In the genomic region with DNA sequence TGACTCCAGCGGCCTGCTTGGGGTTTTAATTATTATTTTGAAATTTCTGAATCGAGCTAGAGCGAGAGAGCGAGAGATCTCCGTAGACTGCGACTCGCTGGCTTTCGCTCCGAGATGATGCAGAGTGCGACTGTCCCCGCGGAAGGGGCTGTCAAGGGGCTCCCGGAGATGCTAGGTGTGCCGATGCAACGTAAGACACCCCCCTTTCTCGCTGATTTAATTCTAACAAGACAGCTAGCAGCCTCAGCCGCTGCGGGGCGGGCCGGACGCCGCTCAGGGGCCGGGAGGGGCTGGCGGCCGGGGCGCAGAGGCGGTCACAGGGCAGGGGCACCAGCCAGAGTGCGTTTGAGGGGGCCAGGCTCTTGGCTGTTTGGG, we compare ENCODE assay signal across 8 cellular contexts. TPM values are rescaled to one million over a fixed set of nuclear protein-coding genes. Genes with fewer than 3 reads are reported as not detected.
A peak's percentile ranks its signal among the peaks of the same experiment; 100 is the strongest.
DNase-seq lines count a peak whose midpoint lies in the region; ATAC-seq and TF ChIP-seq lines count a peak whose summit lies in the region.

No MANE protein-coding gene starts in this region.

- peak overlapping the region; percentile 23; the same call in 1 of the 2 replicates for H3K9ac ChIP-seq in IMR-90 (ENCODE audit: low read depth, low read length)

- H3K36me3 Mint-ChIP-seq in Caco-2 (ENCODE audit: insufficient read depth, unreplicated experiment), result no peaks in the 10 kb centered on the region
- no peaks in the 10 kb centered on the region for H3K36me3 Mint-ChIP-seq in nephron (ENCODE audit: low read depth)

- peak overlapping the region; percentile 99 for H3K4me2 ChIP-seq in IMR-90 (ENCODE audit: low read depth, low read length)

- H3K4me3 Mint-ChIP-seq in Caco-2 (ENCODE audit: unreplicated experiment), result peak overlapping the region; percentile 79
- H3K4me3 Mint-ChIP-seq in nephron, result peak overlapping the region; percentile 76 to 78 (median 77)

- H3K4me1 Mint-ChIP-seq in Caco-2 (ENCODE audit: low read depth, unreplicated experiment) (no peaks in the 10 kb centered on the region), nephron (peaks cover 26% of the 10 kb centered on the region)

- no peak overlapping the region for H3K23ac ChIP-seq in IMR-90 (ENCODE audit: low read depth, low read length)

- BruUV-seq in Caco-2 (replicated peaks; lab: Mats Ljungman, UMichigan), result no TSS peak
- no TSS peak for BruUV-seq in IMR-90 (replicated peaks; lab: Mats Ljungman, UMichigan)

- no peak overlapping the region for H4K91ac ChIP-seq in IMR-90 (ENCODE audit: insufficient read depth, low read depth, low read length)

- peaks cover 17% of the 10 kb centered on the region for H3K27me3 Mint-ChIP-seq in Caco-2 (ENCODE audit: insufficient read depth, unreplicated experiment)
- peaks cover 97% of the 10 kb centered on the region for H3K27me3 Mint-ChIP-seq in nephron (ENCODE audit: low read depth)

- H3K4me3 ChIP-seq in Caco-2 (ENCODE audit: low read depth, low read length) (peak overlapping the region; percentile 60), IMR-90 (ENCODE audit: insufficient read depth, low read depth, low read length) (peak overlapping the region; percentile 64), breast epithelium (peak overlapping the region; percentile 50 to 72 (median 52))

- peaks cover 6% of the 10 kb centered on the region; the same call in 1 of the 2 replicates for H3K4me1 ChIP-seq in Caco-2
- H3K4me1 ChIP-seq in IMR-90 (ENCODE audit: control insufficient read depth, insufficient read depth, low read length), result no peaks in the 10 kb centered on the region; the same call in 1 of the 2 replicates
- H3K4me1 ChIP-seq in breast epithelium, result peaks cover 16 to 24% of the 10 kb centered on the region in 2 donors

- H3K27me3 ChIP-seq in Caco-2 (replicated peaks; ENCODE audit: control insufficient read depth, insufficient read depth, low read length) (peaks cover 12% of the 10 kb centered on the region), IMR-90 (ENCODE audit: control insufficient read depth, insufficient read depth, low read length) (peaks cover 78% of the 10 kb centered on the region), breast epithelium (peaks cover 19 to 94% of the 10 kb centered on the region in 2 donors)

- H3K9me3 Mint-ChIP-seq in Caco-2 (ENCODE audit: unreplicated experiment), result no peaks in the 10 kb centered on the region
- no peaks in the 10 kb centered on the region for H3K9me3 Mint-ChIP-seq in nephron

- H2AFZ ChIP-seq in IMR-90 (replicated peaks; ENCODE audit: low read length, poor library complexity), result peak overlapping the region; percentile 82

- WGBS in IMR-90 (ENCODE audit: extremely low coverage in 2 of 2, insufficient read length in 1 of 2), 2 experiments, result 5% methylated on average over 4 of the region's 28 CpGs; no CpG with 5 or more reads in 1 of the 2 experiments

- no peak overlapping the region for H2AK9ac ChIP-seq in IMR-90 (replicated peaks; ENCODE audit: low read depth, low read length, poor library complexity)

- no peak overlapping the region for H3K27ac Mint-ChIP-seq in Caco-2 (ENCODE audit: unreplicated experiment)
- H3K27ac Mint-ChIP-seq in nephron, result no peak overlapping the region

- no peak overlapping the region for H3K18ac ChIP-seq in IMR-90 (ENCODE audit: low read depth, low read length)

- H3K27ac ChIP-seq in IMR-90 (ENCODE audit: insufficient read depth, low read length) (no peak overlapping the region), breast epithelium (no peak overlapping the region)

- H3K9me1 ChIP-seq in IMR-90 (ENCODE audit: insufficient read depth, low read length), result peaks cover 4% of the 10 kb centered on the region; the same call in 1 of the 2 replicates

- no peak overlapping the region for H4K8ac ChIP-seq in IMR-90 (ENCODE audit: low read depth in 2 of 2, low read length in 2 of 2)

- POLR2A ChIA-PET in Caco-2 (lab: Charles Lee) (interaction anchor here (0.6 kb wide), 1 partner anchor 21 kb away, joined by 3 read pairs; no protein-coding TSS in a partner anchor), IMR-90 (lab: Charles Lee; ENCODE audit: unreplicated experiment) (no interaction called here)

- TF ChIP-seq RAD21 in IMR-90 (IDR thresholded peaks at IDR 0.05; ENCODE audit: low read length), result no peak

- H3K9me3 ChIP-seq in Caco-2, result no peaks in the 10 kb centered on the region
- H3K9me3 ChIP-seq in IMR-90 (ENCODE audit: control insufficient read depth, insufficient read depth, low read length), result peaks cover 5% of the 10 kb centered on the region; the same call in 1 of the 2 replicates
- no peaks in the 10 kb centered on the region for H3K9me3 ChIP-seq in breast epithelium

- H3K36me3 ChIP-seq in Caco-2 (ENCODE audit: control insufficient read depth, insufficient read depth, low read length) (no peaks in the 10 kb centered on the region), IMR-90 (ENCODE audit: control insufficient read depth, insufficient read depth, low read length) (no peaks in the 10 kb centered on the region), breast epithelium (no peaks in the 10 kb centered on the region)

- dilution Hi-C loops in IMR-90 (cut with HindIII; ENCODE audit: low sequenced_read_pairs, unreplicated experiment), result no loop called here

- ATAC-seq in IMR-90 (ENCODE audit: low read depth) (peak; percentile 3; the same call in 1 of the 2 replicates), HG02840 (IDR thresholded peaks at IDR 0.05; ENCODE audit: low FRiP score, unreplicated experiment) (no peak)

- TF ChIP-seq CTCF in Caco-2 (IDR thresholded peaks at IDR 0.05; ENCODE audit: insufficient read depth in 1 of 2, low read depth in 1 of 2, low read length in 1 of 2, severe bottlenecking in 1 of 2, unreplicated experiment in 1 of 2) (no peak), IMR-90 (conservative IDR thresholded peaks at IDR 0.05; ENCODE audit: low read depth, low read length) (no peak), breast epithelium (IDR thresholded peaks at IDR 0.05) (no peak), nephron (IDR thresholded peaks at IDR 0.05; ENCODE audit: unreplicated experiment in 3 of 3) (no peak)

- DNase-seq in Caco-2, result no peak
- DNase-seq in IMR-90, result no peak
- no peak for DNase-seq in breast epithelium (ENCODE audit: low spot score in 2 of 2)
- no peak for DNase-seq in DMS53 treated with DMSO at 0.1 percent for 48 hours (lab: John Stamatoyannopoulos, UW; ENCODE audit: unreplicated experiment)
- DNase-seq in NCI-H2081 (lab: John Stamatoyannopoulos, UW), result no peak
- no peak for DNase-seq in NCI-H187 (lab: John Stamatoyannopoulos, UW)

- H2BK5ac ChIP-seq in IMR-90 (ENCODE audit: low read depth, low read length, poor library complexity, severe bottlenecking), result no peak overlapping the region

- no peak overlapping the region for H2BK15ac ChIP-seq in IMR-90 (ENCODE audit: low read depth, low read length)

- CTCF ChIA-PET in Caco-2 (lab: Charles Lee) (interaction anchor here (2.6 kb wide), 1 partner anchor 42 kb away, joined by 12 read pairs; no protein-coding TSS in a partner anchor), IMR-90 (lab: Yijun Ruan, JAX) (interaction anchor here (1.0 kb wide), 1 partner anchor 186 kb away, joined by 3 read pairs; no protein-coding TSS in a partner anchor)

- no peak overlapping the region for H4K5ac ChIP-seq in IMR-90 (ENCODE audit: low read depth, low read length)

- no peak overlapping the region for H2BK20ac ChIP-seq in IMR-90 (ENCODE audit: low read depth, low read length)

- H2AK5ac ChIP-seq in IMR-90 (ENCODE audit: low read depth, low read length), result no peak overlapping the region

- no peak overlapping the region for H3K4ac ChIP-seq in IMR-90 (ENCODE audit: low read depth, low read length)

- TF ChIP-seq POLR2A in IMR-90 (IDR thresholded peaks at IDR 0.05; ENCODE audit: low read depth, low read length), result no peak
- TF ChIP-seq POLR2A in breast epithelium (IDR thresholded peaks at IDR 0.05), result no peak

- intact Hi-C loops in Caco-2 (cut with micrococcal nuclease; ENCODE audit: unreplicated experiment) (loop anchor here (5.0 kb wide), 1 partner anchor 43 kb away; no protein-coding TSS in a partner anchor), IMR-90 (cut with micrococcal nuclease) (no loop called here), breast epithelium (cut with DNase I; ENCODE audit: low total_unique reads) (no loop called here)

- peaks cover 22% of the 10 kb centered on the region for H4K20me1 ChIP-seq in IMR-90 (ENCODE audit: insufficient read depth, low read length)

- no peak overlapping the region for H2BK120ac ChIP-seq in IMR-90 (ENCODE audit: low read depth, low read length)

- H3K79me1 ChIP-seq in IMR-90 (ENCODE audit: low read depth in 1 of 2, low read length in 2 of 2), result no peaks in the 10 kb centered on the region

- in situ Hi-C loops in IMR-90 (cut with MboI; ENCODE audit: low sequenced_read_pairs), result no loop called here

- H3K14ac ChIP-seq in IMR-90 (replicated peaks; ENCODE audit: low read depth, low read length), result no peak overlapping the region

- no peak overlapping the region for H3K56ac ChIP-seq in IMR-90 (ENCODE audit: extremely low read depth, insufficient read depth, low read length)

TF ChIP-seq in IMR-90, 13 proteins besides CTCF, POLR2A, EP300 and RAD21:
- no peak for TF ChIP-seq RFX5 (IDR thresholded peaks at IDR 0.05; ENCODE audit: low read depth, low read length)
- TF ChIP-seq CEBPB (IDR thresholded peaks at IDR 0.05; ENCODE audit: low read depth, low read length), result no peak
- TF ChIP-seq RCOR1 (IDR thresholded peaks at IDR 0.05; ENCODE audit: insufficient replicate concordance, low read length), result no peak
- no peak for TF ChIP-seq FOS (IDR thresholded peaks at IDR 0.05; ENCODE audit: low read depth, low read length)
- TF ChIP-seq SMC3 (IDR thresholded peaks at IDR 0.05; ENCODE audit: low read depth, low read length), result no peak
- TF ChIP-seq, protein P1, sequence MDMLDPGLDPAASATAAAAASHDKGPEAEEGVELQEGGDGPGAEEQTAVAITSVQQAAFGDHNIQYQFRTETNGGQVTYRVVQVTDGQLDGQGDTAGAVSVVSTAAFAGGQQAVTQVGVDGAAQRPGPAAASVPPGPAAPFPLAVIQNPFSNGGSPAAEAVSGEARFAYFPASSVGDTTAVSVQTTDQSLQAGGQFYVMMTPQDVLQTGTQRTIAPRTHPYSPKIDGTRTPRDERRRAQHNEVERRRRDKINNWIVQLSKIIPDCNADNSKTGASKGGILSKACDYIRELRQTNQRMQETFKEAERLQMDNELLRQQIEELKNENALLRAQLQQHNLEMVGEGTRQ (IDR thresholded peaks at IDR 0.05; ENCODE audit: low read depth, low read length), result no peak
- TF ChIP-seq NFE2L2 (IDR thresholded peaks at IDR 0.05; ENCODE audit: low read depth, low read length), result no peak
- no peak for TF ChIP-seq MAZ (IDR thresholded peaks at IDR 0.05; ENCODE audit: borderline replicate concordance, low read depth, low read length)
- no peak for TF ChIP-seq CHD1 (IDR thresholded peaks at IDR 0.05; ENCODE audit: low read depth, low read length)

RNA-seq across cellular contexts. Expression of gene LHX4, which starts 0.3 kb away (rescaled TPM):
- 0.16 and 0.19 TPM in 2 replicates for total RNA-seq in Caco-2 (2022)
- 0.18 and 0.28 TPM in 2 replicates for total RNA-seq in IMR-90 (2012; rRNA removed)
- polyA plus RNA-seq in IMR-90 (2012; rRNA removed), result 0.03 and 0.05 TPM in 2 replicates
- polyA plus RNA-seq in IMR-90 (2012; cell fraction: cytosol; rRNA removed), result 0.03 and 0.07 TPM in 2 replicates
- polyA plus RNA-seq in IMR-90 (2012; cell fraction: nucleus; rRNA removed; ENCODE audit: low replicate concordance), result 0.07 and 0.15 TPM in 2 replicates
- not detected for total RNA-seq in breast epithelium
